ENCODE assay signal across 14 cellular contexts in genomic region chr1:219888667-219889066, GRCh38. TPM values are rescaled to one million over a fixed set of nuclear protein-coding genes. Genes with fewer than 3 reads are reported as not detected.
DNase-seq lines count a peak whose midpoint lies in the region; ATAC-seq, FAIRE-seq and TF ChIP-seq lines count a peak whose summit lies in the region.
"Not testable (repeated sequence)": the region's sequence is repeated elsewhere in the genome, so short reads cannot be mapped to it uniquely, and the experiment has no call there.
"Had no signal": no experiment of that assay in that cellular context is flagged by ENCODE, and none has a peak within 500 bp of the region (broad histone marks: within the 10 kb centered on the region; RNA-seq: fewer than 3 reads in every experiment).

No MANE protein-coding gene starts in this region.

- not testable (repeated sequence) for H3K27me3 ChIP-seq in K562 (ENCODE audit: control insufficient read depth in 2 of 2, insufficient read depth in 2 of 2, low read length in 2 of 2)

- not testable (repeated sequence) for H3K79me2 ChIP-seq in K562 (ENCODE audit: control insufficient read depth, insufficient read depth, low read length)

- FAIRE-seq in K562 (lab: Jason Lieb, UNC), result not testable (repeated sequence)

- not testable (repeated sequence) for H4K20me1 ChIP-seq in K562 (replicated peaks; ENCODE audit: control insufficient read depth, insufficient read depth, low read length)

- not testable (repeated sequence) for H3K4me2 ChIP-seq in K562 (ENCODE audit: insufficient read depth, low read length)

- BruUV-seq in K562 (replicated peaks; lab: Mats Ljungman, UMichigan), result not testable (repeated sequence)

- H3K36me3 ChIP-seq in K562 (ENCODE audit: control insufficient read depth, insufficient read depth, low read length), result not testable (repeated sequence)

- not testable (repeated sequence) for H3K9ac ChIP-seq in K562 (ENCODE audit: insufficient read depth in 1 of 2, low read depth in 2 of 2, low read length in 2 of 2)

- H3K4me3 ChIP-seq in K562, result not testable (repeated sequence)

- CTCF ChIA-PET in K562 (lab: Yijun Ruan, JAX; ENCODE audit: low intra/inter-chr PET ratio), result not testable (repeated sequence)

- H3K27ac ChIP-seq in K562 (ENCODE audit: extremely low read depth, low read depth, low read length), result not testable (repeated sequence)

- POLR2A ChIA-PET in K562 (lab: Yijun Ruan, JAX), result not testable (repeated sequence)

- TF ChIP-seq RAD21 in K562 (CRISPR knock-in tag; conservative IDR thresholded peaks at IDR 0.05 in 1 of 2, IDR thresholded peaks at IDR 0.05 in 1 of 2), result not testable (repeated sequence)

- not testable (repeated sequence) for TF ChIP-seq POLR2A in K562 (conservative IDR thresholded peaks at IDR 0.05)

- H3K9me1 ChIP-seq in K562 (ENCODE audit: control insufficient read depth, insufficient read depth, low read length), result not testable (repeated sequence)

- TF ChIP-seq EP300 in K562 (IDR thresholded peaks at IDR 0.05; ENCODE audit: low read length), result not testable (repeated sequence)

- H3K4me1 ChIP-seq in K562 (replicated peaks in 1 of 2; ENCODE audit: control insufficient read depth in 2 of 2, insufficient read depth in 2 of 2, low read length in 2 of 2), result not testable (repeated sequence)

- DNase-seq in K562 (ENCODE audit: extremely low read depth in 1 of 4, low spot score in 3 of 4), result not testable (repeated sequence)

- not testable (repeated sequence) for ATAC-seq in K562

- in situ Hi-C loops in K562 (cut with MboI), result not testable (repeated sequence)

- not testable (repeated sequence) for H3K9me3 ChIP-seq in K562 (replicated peaks; ENCODE audit: control insufficient read depth, insufficient read depth, low read depth, low read length)

- not testable (repeated sequence) for H2AFZ ChIP-seq in K562 (ENCODE audit: low read depth, low read length)

- TF ChIP-seq CTCF in K562 (IDR thresholded peaks at IDR 0.05 in 2 of 3, conservative IDR thresholded peaks at IDR 0.05 in 1 of 3; ENCODE audit: insufficient read depth in 2 of 3, low read depth in 1 of 3, low read length in 3 of 3), result not testable (repeated sequence)

- WGBS in K562 (ENCODE audit: insufficient coverage, low coverage, missing lambda C conversion rate), result 61% methylated on average over 4 of the region's 4 CpGs

- intact Hi-C loops in K562 (cut with micrococcal nuclease), result not testable (repeated sequence)

TF ChIP-seq in K562, 482 proteins besides CTCF, POLR2A, EP300 and RAD21:
- peak; percentile 97 for TF ChIP-seq ZNF507 (tag; conservative IDR thresholded peaks at IDR 0.05)
- peak; percentile 57; the same call in 1 of the 2 replicates for TF ChIP-seq ZNF354B (CRISPR knock-in tag; IDR thresholded peaks at IDR 0.05)

RNA-seq across cellular contexts. Expression of gene SLC30A10, which starts 39.7 kb away (rescaled TPM):
- 24.4 and 39.4 TPM in 2 replicates for total RNA-seq in K562 (2011; cell fraction: chromatin; rRNA removed; ENCODE audit: low replicate concordance)
- total RNA-seq in K562 (2011; cell fraction: nucleolus; rRNA removed), result 18.3 and 27.1 TPM in 2 replicates
- 29.8 and 32.1 TPM in 2 replicates for total RNA-seq in K562 (2011; cell fraction: nucleoplasm; rRNA removed)
- total RNA-seq in K562 (2014; rRNA removed) (5.9 and 7.4 TPM in 2 replicates), K562 (2014; rRNA removed; fragmentation: Illumina TruSeq; extraction: Trizol) (7.1 and 8.1 TPM in 2 replicates), K562 (2015; rRNA removed; fragmentation: Illumina TruSeq; extraction: Trizol) (3.5 and 3.9 TPM in 2 replicates), K562 (2021) (8.8 and 9.4 TPM in 2 replicates)
- polyA plus RNA-seq in K562 (2011; rRNA removed) (8.9 and 11.3 TPM in 2 replicates), K562 (2014; fragmentation: Illumina TruSeq; extraction: Trizol) (8.0 and 8.4 TPM in 2 replicates), K562 (2014; fragmentation: Nextera tagmentation; extraction: Ambion mirVana) (1 to 10 TPM; 2.6 to 3.8 TPM), K562 (2014; rRNA removed) (9.5 and 10.5 TPM in 2 replicates)
- 4.9 and 8.9 TPM in 2 replicates for polyA plus RNA-seq in K562 (2011; cell fraction: cytosol; rRNA removed)
- polyA plus RNA-seq in K562 (2011; cell fraction: nucleus; rRNA removed), result 18.4 and 35.5 TPM in 2 replicates
- 3.2 and 5.9 TPM in 2 replicates for polyA plus RNA-seq in K562 (2012)
- polyA minus RNA-seq in K562 (2011; rRNA and poly(A)+ RNA removed), result 6.9 and 7.9 TPM in 2 replicates
- 3.4 and 5.9 TPM in 2 replicates for polyA minus RNA-seq in K562 (2011; cell fraction: cytosol; rRNA and poly(A)+ RNA removed)
- polyA minus RNA-seq in K562 (2011; cell fraction: nucleus; rRNA and poly(A)+ RNA removed), result 6.9 and 9.4 TPM in 2 replicates
- total RNA-seq: A172; A673; B cell; Calu3; CD4-positive, alpha-beta memory T cell; CD4-positive, alpha-beta T cell; CD4-positive, CD25-positive, alpha-beta regulatory T cell; CD8-positive, alpha-beta memory T cell; CD8-positive, alpha-beta T cell; Daoy had no signal
- polyA plus RNA-seq: AG04450; BJ; CD14-positive monocyte; CD4-positive, alpha-beta memory T cell; CD4-positive, CD25-positive, alpha-beta regulatory T cell; CD8-positive, alpha-beta memory T cell had no signal
